Comparison of ENCODE assay signal across 8 cellular contexts in genomic region chr6:99905209-99906106, GRCh38.
DNase-seq lines count a peak whose midpoint lies in the region; TF ChIP-seq lines count a peak whose summit lies in the region.

No MANE protein-coding gene starts in this region.

- H3K4me3 Mint-ChIP-seq in HFFc6: no peak overlapping the region
- H3K4me3 Mint-ChIP-seq in activated CD4-positive, alpha-beta T cell treated with anti-CD3 and anti-CD28 coated beads, Interleukin-2, amount 10 ng/mL, durations not matched to agents 24 days and 14 days: no peak overlapping the region

- no peak overlapping the region for H3K4me3 ChIP-seq in GM12875 (ENCODE audit: low read depth, low read length)
- no peak overlapping the region for H3K4me3 ChIP-seq in prostate gland

- H3K4me1 ChIP-seq in prostate gland (replicated peaks): no peaks in the 10 kb centered on the region

- H3K27ac Mint-ChIP-seq in HFFc6: no peak overlapping the region
- no peak overlapping the region for H3K27ac Mint-ChIP-seq in activated CD4-positive, alpha-beta T cell treated with anti-CD3 and anti-CD28 coated beads, Interleukin-2, amount 10 ng/mL, durations not matched to agents 24 days and 14 days

- WGBS in prostate gland: 38% methylated on average over 4 of the region's 4 CpGs

- H3K27me3 Mint-ChIP-seq in HFFc6 (ENCODE audit: insufficient read depth): peaks cover 4% of the 10 kb centered on the region
- H3K27me3 Mint-ChIP-seq in activated CD4-positive, alpha-beta T cell treated with anti-CD3 and anti-CD28 coated beads, Interleukin-2, amount 10 ng/mL, durations not matched to agents 24 days and 14 days: no peaks in the 10 kb centered on the region

- H3K9me3 Mint-ChIP-seq in HFFc6: no peaks in the 10 kb centered on the region
- H3K9me3 Mint-ChIP-seq in activated CD4-positive, alpha-beta T cell treated with anti-CD3 and anti-CD28 coated beads, Interleukin-2, amount 10 ng/mL, durations not matched to agents 24 days and 14 days: no peaks in the 10 kb centered on the region

- H3K27ac ChIP-seq in 22Rv1 (no peak overlapping the region), prostate gland (no peak overlapping the region)

- H3K36me3 ChIP-seq in prostate gland: no peaks in the 10 kb centered on the region

- no peak for TF ChIP-seq POLR2A in prostate gland (IDR thresholded peaks at IDR 0.05)

- intact Hi-C loops in prostate gland (cut with DNase I): no loop called here
- intact Hi-C loops in activated CD4-positive, alpha-beta T cell treated with anti-CD3 and anti-CD28 coated beads, Interleukin-2, amount 10 ng/mL, durations not matched to agents 24 days and 14 days (cut with micrococcal nuclease): loop anchor here (1.0 kb wide), 1 partner anchor 37 kb away; no protein-coding TSS in a partner anchor

- no peaks in the 10 kb centered on the region for H3K9me3 ChIP-seq in prostate gland

- no peaks in the 10 kb centered on the region for H3K4me1 Mint-ChIP-seq in HFFc6 (ENCODE audit: low read depth)
- no peaks in the 10 kb centered on the region for H3K4me1 Mint-ChIP-seq in activated CD4-positive, alpha-beta T cell treated with anti-CD3 and anti-CD28 coated beads, Interleukin-2, amount 10 ng/mL, durations not matched to agents 24 days and 14 days

- DNase-seq in HFFc6: peak; percentile 62
- peak; percentile 63 for DNase-seq in M059J (ENCODE audit: low read depth)
- peak; percentile 79 for DNase-seq in RKO (ENCODE audit: low spot score)
- DNase-seq in fibroblast of peridontal ligament (ENCODE audit: extremely low read depth): peak; percentile 60
- no peak for DNase-seq in prostate gland (ENCODE audit: low spot score)
- no peak for DNase-seq in activated CD4-positive, alpha-beta T cell treated with anti-CD3 and anti-CD28 coated beads, Interleukin-2, amount 10 ng/mL, durations not matched to agents 24 days and 14 days

- TF ChIP-seq CTCF in 22Rv1 (IDR thresholded peaks at IDR 0.05) (peak; percentile 88), GM12875 (IDR thresholded peaks at IDR 0.05; ENCODE audit: borderline replicate concordance, insufficient read depth, low read depth, low read length) (peak; percentile 35; the same call in 1 of the 2 replicates), HFFc6 (IDR thresholded peaks at IDR 0.05) (peak; percentile 85), prostate gland (IDR thresholded peaks at IDR 0.05) (peak in 3 of 4 experiments; percentile 8 to 40 (median 38))

- H3K27me3 ChIP-seq in prostate gland (replicated peaks; ENCODE audit: insufficient read depth): peaks cover 2% of the 10 kb centered on the region

- no peaks in the 10 kb centered on the region for H3K36me3 Mint-ChIP-seq in HFFc6 (ENCODE audit: low read depth)
- no peaks in the 10 kb centered on the region for H3K36me3 Mint-ChIP-seq in activated CD4-positive, alpha-beta T cell treated with anti-CD3 and anti-CD28 coated beads, Interleukin-2, amount 10 ng/mL, durations not matched to agents 24 days and 14 days (ENCODE audit: low read depth)

Comparison
In these comparisons a context has a peak if more than half of its experiments do, and no peak if none do; other contexts are left out.
1. CTCF ChIP-seq: peak in every context shown above with its lines; median percentile 88 in 22Rv1; 85 in HFFc6; 38 in prostate gland; 35 in GM12875.
2. DNase-seq: peak in HFFc6 (single experiment), M059J (single experiment), RKO (single experiment) and fibroblast of peridontal ligament (single experiment); none in prostate gland (single experiment) and activated CD4-positive, alpha-beta T cell treated with anti-CD3 and anti-CD28 coated beads, Interleukin-2, amount 10 ng/mL, durations not matched to agents 24 days and 14 days (single experiment).